Comparison of ENCODE assay signal across 8 cellular contexts in the genomic region with DNA sequence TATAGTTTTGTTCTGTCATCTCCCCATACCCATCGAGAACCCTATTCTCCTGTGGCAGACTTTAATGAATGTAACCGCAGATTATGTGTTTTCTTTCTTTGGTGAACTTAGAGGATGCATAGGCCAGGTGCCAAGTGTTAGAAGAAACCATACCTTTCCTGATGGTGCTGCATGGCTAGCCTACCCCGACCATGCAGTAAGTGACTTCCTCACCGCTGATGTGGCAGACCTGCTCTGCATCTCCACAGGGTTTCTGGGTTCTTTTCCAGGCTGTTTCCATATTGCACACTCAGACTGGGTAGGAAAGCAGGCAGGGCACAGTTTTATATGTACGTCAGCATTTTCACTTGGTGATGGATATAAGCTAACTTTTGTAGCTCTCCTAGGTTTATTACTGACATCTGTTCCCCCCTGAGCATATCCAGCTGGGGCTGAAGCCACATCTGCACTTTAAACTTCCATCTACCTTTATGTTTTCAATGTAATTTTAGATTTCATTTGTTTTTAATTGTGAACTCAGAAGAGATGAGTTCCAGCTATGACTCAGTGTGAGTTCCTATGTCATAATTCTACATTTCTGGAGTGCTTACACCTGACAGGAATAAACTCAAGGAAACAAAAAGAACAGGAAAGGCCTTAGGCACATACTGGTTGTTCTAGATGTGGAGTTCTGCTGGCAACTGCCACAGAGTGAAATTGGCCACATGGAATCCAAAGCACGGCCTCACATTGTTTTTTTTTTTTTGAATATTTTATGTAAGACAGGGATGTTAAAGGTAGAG. TPM values are rescaled to one million over a fixed set of nuclear protein-coding genes. Genes with fewer than 3 reads are reported as not detected.
A peak's percentile ranks its signal among the peaks of the same experiment; 100 is the strongest.
DNase-seq lines count a peak whose midpoint lies in the region; ATAC-seq and TF ChIP-seq lines count a peak whose summit lies in the region.

No MANE protein-coding gene starts in this region.

- H3K36me3 ChIP-seq in suprapubic skin = no peaks in the 10 kb centered on the region
- H3K36me3 ChIP-seq in CD4-positive, alpha-beta memory T cell (ENCODE audit: insufficient read depth, low read length) = no peaks in the 10 kb centered on the region

- no peak for TF ChIP-seq EP300 in suprapubic skin (IDR thresholded peaks at IDR 0.05)

- peak; percentile 37 for ATAC-seq in GM21360 (IDR thresholded peaks at IDR 0.05; ENCODE audit: unreplicated experiment)
- no peak for ATAC-seq in stimulated activated naive CD8-positive, alpha-beta T cell treated with anti-CD3 and anti-CD28 coated beads, Interleukin-15, amount 100 ng/mL, for 72 hours
- ATAC-seq in activated CD4-positive, alpha-beta T cell treated with anti-CD3 and anti-CD28 coated beads for 36 hours = no peak

- peaks cover 56% of the 10 kb centered on the region for H3K4me1 ChIP-seq in suprapubic skin
- H3K4me1 ChIP-seq in CD4-positive, alpha-beta memory T cell (ENCODE audit: insufficient read depth, low read length) = peaks cover 57% of the 10 kb centered on the region

- TF ChIP-seq CTCF in NB4 (IDR thresholded peaks at IDR 0.05; ENCODE audit: low read depth, low read length) = no peak
- TF ChIP-seq CTCF in fibroblast of mammary gland (conservative IDR thresholded peaks at IDR 0.05; ENCODE audit: control insufficient read depth, insufficient read depth, low read depth, low read length) = no peak
- TF ChIP-seq CTCF in suprapubic skin (IDR thresholded peaks at IDR 0.05) = no peak

- no peaks in the 10 kb centered on the region for H3K9me3 Mint-ChIP-seq in stimulated activated naive CD8-positive, alpha-beta T cell treated with anti-CD3 and anti-CD28 coated beads, Interleukin-15, amount 100 ng/mL, for 72 hours
- peaks cover 0 to 4% (median 0%) of the 10 kb centered on the region in 8 donors for H3K9me3 Mint-ChIP-seq in CD4-positive, alpha-beta memory T cell
- peaks cover 1% of the 10 kb centered on the region for H3K9me3 Mint-ChIP-seq in activated CD4-positive, alpha-beta T cell treated with anti-CD3 and anti-CD28 coated beads for 36 hours (ENCODE audit: low read depth)

- DNase-seq in NB4 (ENCODE audit: low read depth) (peak; percentile 40), fibroblast of mammary gland (ENCODE audit: low read depth) (peak; percentile 55), suprapubic skin (ENCODE audit: low spot score in 2 of 2) (no peak)
- DNase-seq in stimulated activated naive CD8-positive, alpha-beta T cell treated with anti-CD3 and anti-CD28 coated beads, Interleukin-15, amount 100 ng/mL, for 72 hours = no peak
- no peak for DNase-seq in CD4-positive, alpha-beta memory T cell
- no peak for DNase-seq in activated CD4-positive, alpha-beta T cell treated with anti-CD3 and anti-CD28 coated beads for 36 hours
- DNase-seq in activated naive CD4-positive, alpha-beta T cell treated with Interleukin-2 at 50 U/mL for 16 hours = no peak

- peaks cover 90% of the 10 kb centered on the region for H3K4me1 Mint-ChIP-seq in stimulated activated naive CD8-positive, alpha-beta T cell treated with anti-CD3 and anti-CD28 coated beads, Interleukin-15, amount 100 ng/mL, for 72 hours
- peaks cover 40 to 88% (median 67%) of the 10 kb centered on the region in 4 donors for H3K4me1 Mint-ChIP-seq in CD4-positive, alpha-beta memory T cell
- peaks cover 80% of the 10 kb centered on the region for H3K4me1 Mint-ChIP-seq in activated CD4-positive, alpha-beta T cell treated with anti-CD3 and anti-CD28 coated beads for 36 hours

- H3K4me3 Mint-ChIP-seq in stimulated activated naive CD8-positive, alpha-beta T cell treated with anti-CD3 and anti-CD28 coated beads, Interleukin-15, amount 100 ng/mL, for 72 hours = peak overlapping the region in 1 of 2 donors; percentile 8
- H3K4me3 Mint-ChIP-seq in CD4-positive, alpha-beta memory T cell = peak overlapping the region in 1 of 8 donors; percentile 13
- no peak overlapping the region for H3K4me3 Mint-ChIP-seq in activated CD4-positive, alpha-beta T cell treated with anti-CD3 and anti-CD28 coated beads for 36 hours

- no peaks in the 10 kb centered on the region for H3K27me3 Mint-ChIP-seq in stimulated activated naive CD8-positive, alpha-beta T cell treated with anti-CD3 and anti-CD28 coated beads, Interleukin-15, amount 100 ng/mL, for 72 hours
- no peaks in the 10 kb centered on the region for H3K27me3 Mint-ChIP-seq in CD4-positive, alpha-beta memory T cell
- no peaks in the 10 kb centered on the region for H3K27me3 Mint-ChIP-seq in activated CD4-positive, alpha-beta T cell treated with anti-CD3 and anti-CD28 coated beads for 36 hours

- WGBS in suprapubic skin = 45% methylated on average over 6 of the region's 6 CpGs

- intact Hi-C loops in CD4-positive, alpha-beta memory T cell (cut with micrococcal nuclease) = no loop called here
- intact Hi-C loops in activated CD4-positive, alpha-beta T cell treated with anti-CD3 and anti-CD28 coated beads for 36 hours (cut with DNase I, micrococcal nuclease) = no loop called here

- POLR2A ChIA-PET in CD4-positive, alpha-beta memory T cell (lab: Charles Lee; ENCODE audit: partially characterized antibody) = no interaction called here
- POLR2A ChIA-PET in activated CD4-positive, alpha-beta T cell treated with anti-CD3 and anti-CD28 coated beads for 36 hours (lab: Charles Lee) = interaction anchor here (0.7 kb wide), 1 partner anchor 106 kb away, joined by 3 read pairs; no protein-coding TSS in a partner anchor

- TF ChIP-seq POLR2A in NB4 (IDR thresholded peaks at IDR 0.05; ENCODE audit: extremely low read depth, insufficient read length) = no peak
- no peak for TF ChIP-seq POLR2A in suprapubic skin (IDR thresholded peaks at IDR 0.05)

- CTCF ChIA-PET in CD4-positive, alpha-beta memory T cell (lab: Charles Lee; ENCODE audit: partially characterized antibody) = interaction anchor here (1.6 to 3.7 kb wide), 2 partner anchors 9 to 43 kb away, joined by 5 to 12 read pairs; a partner anchor contains a TSS
- CTCF ChIA-PET in activated CD4-positive, alpha-beta T cell treated with anti-CD3 and anti-CD28 coated beads for 36 hours (lab: Charles Lee) = interaction anchor here (1.0 to 1.9 kb wide), 5 partner anchors 9 to 126 kb away, joined by 3 to 5 read pairs (median 4); no protein-coding TSS in a partner anchor

- H3K27ac Mint-ChIP-seq in stimulated activated naive CD8-positive, alpha-beta T cell treated with anti-CD3 and anti-CD28 coated beads, Interleukin-15, amount 100 ng/mL, for 72 hours = peak overlapping the region in 1 of 2 donors; percentile 65
- peak overlapping the region in 3 of 7 donors; percentile 5 to 37 (median 32) for H3K27ac Mint-ChIP-seq in CD4-positive, alpha-beta memory T cell
- H3K27ac Mint-ChIP-seq in activated CD4-positive, alpha-beta T cell treated with anti-CD3 and anti-CD28 coated beads for 36 hours = no peak overlapping the region

- no peaks in the 10 kb centered on the region for H3K27me3 ChIP-seq in suprapubic skin
- H3K27me3 ChIP-seq in CD4-positive, alpha-beta memory T cell (ENCODE audit: insufficient read depth, low read length) = no peaks in the 10 kb centered on the region

- H3K27ac ChIP-seq in suprapubic skin = peak overlapping the region; percentile 79
- no peak overlapping the region for H3K27ac ChIP-seq in CD4-positive, alpha-beta memory T cell (ENCODE audit: low read depth, low read length)

- no peaks in the 10 kb centered on the region for H3K9me3 ChIP-seq in suprapubic skin
- no peaks in the 10 kb centered on the region for H3K9me3 ChIP-seq in CD4-positive, alpha-beta memory T cell (ENCODE audit: control insufficient read depth in 1 of 2, low read length in 2 of 2)

- H3K4me3 ChIP-seq in NB4 (ENCODE audit: low read depth, low read length) (no peak overlapping the region), fibroblast of mammary gland (ENCODE audit: control insufficient read depth, low read depth, low read length) (no peak overlapping the region), suprapubic skin (no peak overlapping the region)
- H3K4me3 ChIP-seq in CD4-positive, alpha-beta memory T cell (ENCODE audit: low read length in 2 of 2) = no peak overlapping the region

- no peaks in the 10 kb centered on the region for H3K36me3 Mint-ChIP-seq in CD4-positive, alpha-beta memory T cell
- H3K36me3 Mint-ChIP-seq in activated CD4-positive, alpha-beta T cell treated with anti-CD3 and anti-CD28 coated beads for 36 hours (ENCODE audit: low read depth) = peaks cover 6% of the 10 kb centered on the region

RNA-seq across cellular contexts. Expression of a gene that starts 42.4 kb away (rescaled TPM):
- total RNA-seq in suprapubic skin = 10 to 100 TPM; 29.1 to 44.7 (median 34.9) TPM
- total RNA-seq in CD4-positive, alpha-beta memory T cell = 10 to 100 TPM; 18.0 to 19.1 TPM
- 1 to 10 TPM; 1.2 to 6.2 TPM for polyA plus RNA-seq in CD4-positive, alpha-beta memory T cell
- 10 to 100 TPM; 14.8 to 16.4 TPM for total RNA-seq in activated CD4-positive, alpha-beta T cell treated with anti-CD3 and anti-CD28 coated beads for 36 hours

Comparison
In these comparisons a context has a peak if more than half of its experiments do, and no peak if none do; other contexts are left out.
1. DNase-seq: peak in NB4 (single experiment) and fibroblast of mammary gland (single experiment); none in suprapubic skin (0 of 2), stimulated activated naive CD8-positive, alpha-beta T cell treated with anti-CD3 and anti-CD28 coated beads, Interleukin-15, amount 100 ng/mL, for 72 hours (0 of 2), CD4-positive, alpha-beta memory T cell (0 of 5), activated CD4-positive, alpha-beta T cell treated with anti-CD3 and anti-CD28 coated beads for 36 hours (single experiment) and activated naive CD4-positive, alpha-beta T cell treated with Interleukin-2 at 50 U/mL for 16 hours (single experiment).